In the genomic region with DNA sequence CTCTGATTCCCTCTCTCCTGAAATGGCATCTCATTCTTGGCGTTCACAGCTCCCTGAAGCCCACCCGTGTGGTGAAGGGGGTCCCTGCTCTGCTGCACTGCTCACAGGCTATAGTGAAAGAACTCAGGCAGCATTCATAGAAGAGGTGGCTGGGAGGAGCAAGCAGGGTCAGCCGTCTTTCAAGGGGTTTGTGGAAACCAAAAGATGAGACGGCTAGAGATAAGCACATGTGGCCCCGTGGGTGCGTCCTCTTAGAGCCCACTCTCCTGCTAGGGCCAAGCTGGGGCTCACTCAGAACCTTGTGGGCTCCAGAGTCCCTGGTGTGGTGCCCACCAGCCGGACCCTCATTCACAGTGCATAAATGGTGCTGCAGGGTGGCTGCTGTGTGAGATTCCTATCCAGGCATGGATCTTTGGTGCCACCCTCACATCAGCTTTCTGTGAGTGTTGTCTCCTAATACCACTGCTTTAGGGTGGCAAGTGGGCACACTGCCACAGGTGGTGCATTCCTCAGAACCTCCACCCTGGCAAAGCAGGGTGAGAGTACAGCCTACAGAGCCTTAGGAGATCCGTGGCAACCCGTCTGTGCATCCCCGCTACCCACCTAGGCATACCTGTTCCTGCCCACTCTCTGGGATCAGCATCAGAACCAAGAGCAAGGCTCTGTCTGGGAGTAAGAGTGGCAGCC, we compare ENCODE assay signal across 12 cellular contexts. TPM values are rescaled to one million over a fixed set of nuclear protein-coding genes. Genes with fewer than 3 reads are reported as not detected.
DNase-seq lines count a peak whose midpoint lies in the region; ATAC-seq, FAIRE-seq and TF ChIP-seq lines count a peak whose summit lies in the region.
"Had no signal": no experiment of that assay in that cellular context is flagged by ENCODE, and none has a peak within 500 bp of the region (broad histone marks: within the 10 kb centered on the region; RNA-seq: fewer than 3 reads in every experiment).

No MANE protein-coding gene starts in this region.

- no peaks in the 10 kb centered on the region for H3K27me3 ChIP-seq in endocrine pancreas (ENCODE audit: control insufficient read depth, insufficient read depth, low read length)
- H3K27me3 ChIP-seq in small intestine (ENCODE audit: control insufficient read depth in 2 of 2, insufficient read depth in 2 of 2, low read length in 2 of 2): no peaks in the 10 kb centered on the region
- H3K27me3 ChIP-seq in GM23248 (replicated peaks; ENCODE audit: insufficient read depth): no peaks in the 10 kb centered on the region
- H3K27me3 ChIP-seq: BE2C had no signal

- H3K4me3 ChIP-seq in endocrine pancreas (ENCODE audit: control insufficient read depth, insufficient read depth, low read length): no peak overlapping the region
- no peak overlapping the region for H3K4me3 ChIP-seq in small intestine (ENCODE audit: low read depth in 1 of 2, low read length in 2 of 2)
- H3K4me3 ChIP-seq in GM23248: no peak overlapping the region

- H3F3A ChIP-seq in GM23248 (ENCODE audit: insufficient read depth): no peaks in the 10 kb centered on the region

- no peak overlapping the region for H3K4me2 ChIP-seq in GM23248 (ENCODE audit: unreplicated experiment)

- H3K79me2 ChIP-seq in GM23248 (ENCODE audit: insufficient read depth): no peaks in the 10 kb centered on the region

- no peak for TF ChIP-seq CTCF in GM10248 (IDR thresholded peaks at IDR 0.05; ENCODE audit: control extremely low read depth, extremely low read depth, low read depth, missing control alignments)

- H3K9me2 ChIP-seq in GM23248 (ENCODE audit: insufficient read depth): no peaks in the 10 kb centered on the region

- FAIRE-seq in small intestine (lab: Jason Lieb, UNC): no peak

- DNase-seq in GM10248 (ENCODE audit: extremely low spot score) (peak; percentile 10), RPMI8226 (peak; percentile 65), small intestine (no peak), NCI-H2196 (lab: John Stamatoyannopoulos, UW; ENCODE audit: unreplicated experiment) (no peak), GM23248 (no peak), retina (no peak)
- DNase-seq: amygdala, BE2C, GF-D8, glutamatergic neuron had no signal

- H3K27ac ChIP-seq in small intestine (ENCODE audit: low read depth in 1 of 2, low read length in 1 of 2) (peak overlapping the region; percentile 90 to 93), GM23248 (no peak overlapping the region)

- POLR2A ChIA-PET in GM10248 (lab: Yijun Ruan, JAX): no interaction called here

- no peaks in the 10 kb centered on the region for H4K20me1 ChIP-seq in GM23248 (ENCODE audit: insufficient read depth)

- in situ Hi-C loops in GM23248 (cut with MboI): no loop called here

- H3K36me3 ChIP-seq in endocrine pancreas (ENCODE audit: control insufficient read depth, insufficient read depth, low read length) (no peaks in the 10 kb centered on the region), small intestine (ENCODE audit: control insufficient read depth in 2 of 2, insufficient read depth in 2 of 2, low read length in 2 of 2) (no peaks in the 10 kb centered on the region), GM23248 (ENCODE audit: low read depth) (no peaks in the 10 kb centered on the region)
- H3K36me3 ChIP-seq: BE2C had no signal

- CTCF ChIA-PET in GM10248 (lab: Yijun Ruan, JAX): interaction anchor here (1.0 to 4.9 kb wide), 8 partner anchors 10 to 38 kb away, joined by 3 to 22 read pairs (median 4); partner anchors contain the start of gene SEMA4B

- H3K9ac ChIP-seq in endocrine pancreas (ENCODE audit: control insufficient read depth, insufficient read depth, low read length) (peak overlapping the region; percentile 1), GM23248 (no peak overlapping the region)

- 71 to 78% (median 76%) methylated on average over 10 of the region's 10 CpGs for WGBS in small intestine, 3 donors
- WGBS in GM23248 (ENCODE audit: low coverage in 1 of 2, low lambda C conversion rate in 2 of 2, missing lambda C conversion rate in 2 of 2), 2 experiments: 89 to 96% methylated on average over 10 of the region's 10 CpGs

- H3K4me1 ChIP-seq in endocrine pancreas (ENCODE audit: control insufficient read depth, insufficient read depth, low read length) (peaks cover 5% of the 10 kb centered on the region), small intestine (ENCODE audit: control insufficient read depth in 2 of 2, insufficient read depth in 1 of 2, low read depth in 1 of 2, low read length in 1 of 2) (peaks cover 10 to 19% of the 10 kb centered on the region in 2 donors), GM23248 (ENCODE audit: insufficient read depth) (no peaks in the 10 kb centered on the region)

- no peak for ATAC-seq in GM21528 (IDR thresholded peaks at IDR 0.05; ENCODE audit: low FRiP score, unreplicated experiment)

- H3K9me3 ChIP-seq in endocrine pancreas (ENCODE audit: control insufficient read depth, low read length) (no peaks in the 10 kb centered on the region), small intestine (ENCODE audit: control insufficient read depth, low read depth) (no peaks in the 10 kb centered on the region), GM23248 (ENCODE audit: low read depth) (no peaks in the 10 kb centered on the region)
- H3K9me3 ChIP-seq: BE2C had no signal

- no peak overlapping the region for H2AFZ ChIP-seq in GM23248

RNA-seq across cellular contexts. Expression of gene SEMA4B, which starts 11.2 kb away (rescaled TPM):
- polyA plus RNA-seq in small intestine (10 to 100 TPM; 26.2 to 37.9 (median 31.8) TPM), GM23248 (2016; fragmentation: Nextera tagmentation; extraction: Ambion mirVana) (4.5 and 4.7 TPM in 2 replicates)
- 3.2 and 3.6 TPM in 2 replicates for total RNA-seq in GM23248 (2014; rRNA removed; shearing (Covaris generic))

RNA-seq across cellular contexts. Expression of gene CIB1, which starts 43.8 kb away (rescaled TPM):
- polyA plus RNA-seq in small intestine (100 to 1,000 TPM; 219 to 360 (median 356) TPM), GM23248 (2016; fragmentation: Nextera tagmentation; extraction: Ambion mirVana) (123 and 129 TPM in 2 replicates)
- total RNA-seq in GM23248 (2014; rRNA removed; shearing (Covaris generic)): 30.7 and 45.8 TPM in 2 replicates

RNA-seq across cellular contexts. Expression of gene GDPGP1, which starts 44.1 kb away (rescaled TPM):
- polyA plus RNA-seq in small intestine (1 to 10 TPM; 4.9 to 7.5 (median 5.6) TPM), GM23248 (2016; fragmentation: Nextera tagmentation; extraction: Ambion mirVana) (1.3 TPM in 2 replicates)
- 9.0 TPM in 2 replicates for total RNA-seq in GM23248 (2014; rRNA removed; shearing (Covaris generic))

RNA-seq across cellular contexts. Expression of gene TTLL13, which starts 59.4 kb away (rescaled TPM):
- polyA plus RNA-seq in small intestine (under 1 TPM in 2 of 3 donors, not detected in 1; 0.07 to 0.45 TPM), GM23248 (2016; fragmentation: Nextera tagmentation; extraction: Ambion mirVana) (not detected in 2 replicates)
- total RNA-seq in GM23248 (2014; rRNA removed; shearing (Covaris generic)): not detected in 2 replicates

Comparison
In these comparisons a context has a peak if more than half of its experiments do, and no peak if none do; other contexts are left out.
1. DNase-seq: peak in GM10248 (single experiment) and RPMI8226 (single experiment); none in small intestine (single experiment), NCI-H2196 (single experiment), GM23248 (single experiment) and retina (single experiment).